Comparison of ENCODE assay signal across 1 cellular context in the genomic region with DNA sequence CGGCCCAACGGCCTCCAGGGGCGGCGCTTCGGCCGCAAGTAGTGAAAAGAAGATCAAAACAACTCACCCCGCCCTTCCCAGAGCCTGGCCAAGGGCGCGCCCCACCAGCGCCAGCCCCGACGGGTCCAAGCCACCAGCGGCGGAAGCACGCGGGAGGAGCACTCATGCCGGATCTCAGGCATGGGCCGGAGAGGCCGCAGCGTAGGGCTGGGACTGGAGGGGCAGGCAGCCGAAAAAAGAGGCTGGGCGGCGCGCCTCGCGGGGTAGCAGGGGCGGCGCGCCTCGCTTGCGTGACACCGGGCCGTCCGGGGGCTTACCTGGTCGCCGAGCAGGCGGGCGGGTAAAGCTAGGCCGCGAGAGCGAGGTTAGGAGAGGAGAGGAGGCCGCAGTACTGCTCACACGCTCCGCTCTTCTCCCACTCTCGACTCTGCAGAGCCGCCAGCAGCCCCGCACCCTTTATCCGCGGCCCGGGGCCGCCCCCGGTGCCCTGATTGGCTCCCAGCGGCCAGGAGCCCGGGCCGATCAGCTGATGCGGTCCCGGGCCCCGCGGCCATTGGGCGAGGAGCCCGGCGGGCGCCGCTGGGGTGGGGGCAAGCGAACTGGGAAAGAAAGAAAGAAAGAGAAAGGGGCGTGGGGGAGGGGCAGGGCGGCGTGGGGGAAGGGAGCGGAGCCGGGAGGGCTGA.
TF ChIP-seq lines count a peak whose summit lies in the region.

TSS of gene GLUL (minus strand) at position 429 of the 683 bp plus-strand sequence. CDS start 3,053 bp downstream, outside the sequence.

TF ChIP-seq in HepG2, 621 proteins besides CTCF, POLR2A, EP300 and RAD21 (continued from another document and continues in another):
- 0 out of 2 replicates have a peak, but pooled peaks have one; percentile 27 for TF ChIP-seq ZNF570 (CRISPR knock-in tag; IDR thresholded peaks at IDR 0.05; ENCODE audit: borderline replicate concordance)
- TF ChIP-seq ZNF282 (IDR thresholded peaks at IDR 0.05; ENCODE audit: partially characterized antibody): no peak
- TF ChIP-seq RFX3 (CRISPR knock-in tag; IDR thresholded peaks at IDR 0.05): no peak
- TF ChIP-seq ARHGAP35 (CRISPR knock-in tag; IDR thresholded peaks at IDR 0.05; ENCODE audit: borderline replicate concordance): peak; percentile 79; the same call in 1 of the 2 replicates
- peak; percentile 67 for TF ChIP-seq NR0B2 (CRISPR knock-in tag; IDR thresholded peaks at IDR 0.05)
- TF ChIP-seq MED1 (CRISPR knock-in tag; IDR thresholded peaks at IDR 0.05): peak; percentile 75
- TF ChIP-seq, protein P1, sequence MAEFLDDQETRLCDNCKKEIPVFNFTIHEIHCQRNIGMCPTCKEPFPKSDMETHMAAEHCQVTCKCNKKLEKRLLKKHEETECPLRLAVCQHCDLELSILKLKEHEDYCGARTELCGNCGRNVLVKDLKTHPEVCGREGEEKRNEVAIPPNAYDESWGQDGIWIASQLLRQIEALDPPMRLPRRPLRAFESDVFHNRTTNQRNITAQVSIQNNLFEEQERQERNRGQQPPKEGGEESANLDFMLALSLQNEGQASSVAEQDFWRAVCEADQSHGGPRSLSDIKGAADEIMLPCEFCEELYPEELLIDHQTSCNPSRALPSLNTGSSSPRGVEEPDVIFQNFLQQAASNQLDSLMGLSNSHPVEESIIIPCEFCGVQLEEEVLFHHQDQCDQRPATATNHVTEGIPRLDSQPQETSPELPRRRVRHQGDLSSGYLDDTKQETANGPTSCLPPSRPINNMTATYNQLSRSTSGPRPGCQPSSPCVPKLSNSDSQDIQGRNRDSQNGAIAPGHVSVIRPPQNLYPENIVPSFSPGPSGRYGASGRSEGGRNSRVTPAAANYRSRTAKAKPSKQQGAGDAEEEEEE (CRISPR knock-in tag; IDR thresholded peaks at IDR 0.05; ENCODE audit: borderline replicate concordance): no peak
- TF ChIP-seq ZNF891 (CRISPR knock-in tag; IDR thresholded peaks at IDR 0.05): no peak
- TF ChIP-seq NFE2 (CRISPR knock-in tag; IDR thresholded peaks at IDR 0.05): no peak
- peak; percentile 51; the same call in 1 of the 2 replicates for TF ChIP-seq KAT8 (CRISPR knock-in tag; IDR thresholded peaks at IDR 0.05)
- TF ChIP-seq ZNF512B (CRISPR knock-in tag; IDR thresholded peaks at IDR 0.05; ENCODE audit: borderline replicate concordance): no peak; the same call in 1 of the 2 replicates
- TF ChIP-seq, protein P2, sequence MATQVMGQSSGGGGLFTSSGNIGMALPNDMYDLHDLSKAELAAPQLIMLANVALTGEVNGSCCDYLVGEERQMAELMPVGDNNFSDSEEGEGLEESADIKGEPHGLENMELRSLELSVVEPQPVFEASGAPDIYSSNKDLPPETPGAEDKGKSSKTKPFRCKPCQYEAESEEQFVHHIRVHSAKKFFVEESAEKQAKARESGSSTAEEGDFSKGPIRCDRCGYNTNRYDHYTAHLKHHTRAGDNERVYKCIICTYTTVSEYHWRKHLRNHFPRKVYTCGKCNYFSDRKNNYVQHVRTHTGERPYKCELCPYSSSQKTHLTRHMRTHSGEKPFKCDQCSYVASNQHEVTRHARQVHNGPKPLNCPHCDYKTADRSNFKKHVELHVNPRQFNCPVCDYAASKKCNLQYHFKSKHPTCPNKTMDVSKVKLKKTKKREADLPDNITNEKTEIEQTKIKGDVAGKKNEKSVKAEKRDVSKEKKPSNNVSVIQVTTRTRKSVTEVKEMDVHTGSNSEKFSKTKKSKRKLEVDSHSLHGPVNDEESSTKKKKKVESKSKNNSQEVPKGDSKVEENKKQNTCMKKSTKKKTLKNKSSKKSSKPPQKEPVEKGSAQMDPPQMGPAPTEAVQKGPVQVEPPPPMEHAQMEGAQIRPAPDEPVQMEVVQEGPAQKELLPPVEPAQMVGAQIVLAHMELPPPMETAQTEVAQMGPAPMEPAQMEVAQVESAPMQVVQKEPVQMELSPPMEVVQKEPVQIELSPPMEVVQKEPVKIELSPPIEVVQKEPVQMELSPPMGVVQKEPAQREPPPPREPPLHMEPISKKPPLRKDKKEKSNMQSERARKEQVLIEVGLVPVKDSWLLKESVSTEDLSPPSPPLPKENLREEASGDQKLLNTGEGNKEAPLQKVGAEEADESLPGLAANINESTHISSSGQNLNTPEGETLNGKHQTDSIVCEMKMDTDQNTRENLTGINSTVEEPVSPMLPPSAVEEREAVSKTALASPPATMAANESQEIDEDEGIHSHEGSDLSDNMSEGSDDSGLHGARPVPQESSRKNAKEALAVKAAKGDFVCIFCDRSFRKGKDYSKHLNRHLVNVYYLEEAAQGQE (IDR thresholded peaks at IDR 0.05; ENCODE audit: borderline replicate concordance in 1 of 2, low read depth in 1 of 2, low read length in 2 of 2): peak in 1 of 2 experiments; percentile 69; a peak in 1 of 4 replicates
- no peak; the same call in 1 of the 2 replicates for TF ChIP-seq ZNF317 (CRISPR knock-in tag; IDR thresholded peaks at IDR 0.05)
- no peak for TF ChIP-seq TCF7L2 (IDR thresholded peaks at IDR 0.05; ENCODE audit: low read depth, low read length)
- TF ChIP-seq NCOA5 (CRISPR knock-in tag; IDR thresholded peaks at IDR 0.05): no peak
- peak; percentile 94; the same call in 1 of the 2 replicates for TF ChIP-seq ZNF20 (CRISPR knock-in tag; IDR thresholded peaks at IDR 0.05)
- no peak; the same call in 1 of the 2 replicates for TF ChIP-seq ZBTB20 (CRISPR knock-in tag; IDR thresholded peaks at IDR 0.05; ENCODE audit: borderline replicate concordance, low read depth)
- TF ChIP-seq FOSL1 (CRISPR knock-in tag; IDR thresholded peaks at IDR 0.05; ENCODE audit: borderline replicate concordance): no peak
- TF ChIP-seq, protein P3, sequence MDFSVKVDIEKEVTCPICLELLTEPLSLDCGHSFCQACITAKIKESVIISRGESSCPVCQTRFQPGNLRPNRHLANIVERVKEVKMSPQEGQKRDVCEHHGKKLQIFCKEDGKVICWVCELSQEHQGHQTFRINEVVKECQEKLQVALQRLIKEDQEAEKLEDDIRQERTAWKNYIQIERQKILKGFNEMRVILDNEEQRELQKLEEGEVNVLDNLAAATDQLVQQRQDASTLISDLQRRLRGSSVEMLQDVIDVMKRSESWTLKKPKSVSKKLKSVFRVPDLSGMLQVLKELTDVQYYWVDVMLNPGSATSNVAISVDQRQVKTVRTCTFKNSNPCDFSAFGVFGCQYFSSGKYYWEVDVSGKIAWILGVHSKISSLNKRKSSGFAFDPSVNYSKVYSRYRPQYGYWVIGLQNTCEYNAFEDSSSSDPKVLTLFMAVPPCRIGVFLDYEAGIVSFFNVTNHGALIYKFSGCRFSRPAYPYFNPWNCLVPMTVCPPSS (IDR thresholded peaks at IDR 0.05): no peak
- TF ChIP-seq, protein P4, sequence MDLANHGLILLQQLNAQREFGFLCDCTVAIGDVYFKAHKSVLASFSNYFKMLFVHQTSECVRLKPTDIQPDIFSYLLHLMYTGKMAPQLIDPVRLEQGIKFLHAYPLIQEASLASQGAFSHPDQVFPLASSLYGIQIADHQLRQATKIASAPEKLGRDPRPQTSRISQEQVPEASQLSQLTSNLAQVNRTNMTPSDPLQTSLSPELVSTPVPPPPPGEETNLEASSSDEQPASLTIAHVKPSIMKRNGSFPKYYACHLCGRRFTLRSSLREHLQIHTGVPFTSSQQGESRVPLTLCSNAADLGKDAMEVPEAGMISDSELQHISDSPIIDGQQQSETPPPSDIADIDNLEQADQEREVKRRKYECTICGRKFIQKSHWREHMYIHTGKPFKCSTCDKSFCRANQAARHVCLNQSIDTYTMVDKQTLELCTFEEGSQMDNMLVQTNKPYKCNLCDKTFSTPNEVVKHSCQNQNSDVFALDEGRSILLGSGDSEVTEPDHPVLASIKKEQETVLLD (CRISPR knock-in tag; IDR thresholded peaks at IDR 0.05; ENCODE audit: low read depth): no peak
- no peak for TF ChIP-seq ZNF33A (CRISPR knock-in tag; IDR thresholded peaks at IDR 0.05; ENCODE audit: borderline replicate concordance)
- TF ChIP-seq KDM5B (CRISPR knock-in tag; IDR thresholded peaks at IDR 0.05; ENCODE audit: borderline replicate concordance): peak; percentile 92
- no peak for TF ChIP-seq ZNF18 (CRISPR knock-in tag; IDR thresholded peaks at IDR 0.05; ENCODE audit: insufficient replicate concordance)
- TF ChIP-seq, protein P5, sequence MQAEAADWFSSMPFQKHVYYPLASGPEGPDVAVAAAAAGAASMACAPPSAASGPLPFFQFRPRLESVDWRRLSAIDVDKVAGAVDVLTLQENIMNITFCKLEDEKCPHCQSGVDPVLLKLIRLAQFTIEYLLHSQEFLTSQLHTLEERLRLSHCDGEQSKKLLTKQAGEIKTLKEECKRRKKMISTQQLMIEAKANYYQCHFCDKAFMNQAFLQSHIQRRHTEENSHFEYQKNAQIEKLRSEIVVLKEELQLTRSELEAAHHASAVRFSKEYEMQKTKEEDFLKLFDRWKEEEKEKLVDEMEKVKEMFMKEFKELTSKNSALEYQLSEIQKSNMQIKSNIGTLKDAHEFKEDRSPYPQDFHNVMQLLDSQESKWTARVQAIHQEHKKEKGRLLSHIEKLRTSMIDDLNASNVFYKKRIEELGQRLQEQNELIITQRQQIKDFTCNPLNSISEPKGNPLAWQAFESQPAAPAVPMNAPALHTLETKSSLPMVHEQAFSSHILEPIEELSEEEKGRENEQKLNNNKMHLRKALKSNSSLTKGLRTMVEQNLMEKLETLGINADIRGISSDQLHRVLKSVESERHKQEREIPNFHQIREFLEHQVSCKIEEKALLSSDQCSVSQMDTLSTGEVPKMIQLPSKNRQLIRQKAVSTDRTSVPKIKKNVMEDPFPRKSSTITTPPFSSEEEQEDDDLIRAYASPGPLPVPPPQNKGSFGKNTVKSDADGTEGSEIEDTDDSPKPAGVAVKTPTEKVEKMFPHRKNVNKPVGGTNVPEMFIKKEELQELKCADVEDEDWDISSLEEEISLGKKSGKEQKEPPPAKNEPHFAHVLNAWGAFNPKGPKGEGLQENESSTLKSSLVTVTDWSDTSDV (CRISPR knock-in tag; IDR thresholded peaks at IDR 0.05): no peak
- no peak for TF ChIP-seq ZNF746 (CRISPR knock-in tag; IDR thresholded peaks at IDR 0.05)
- 0 out of 2 replicates have a peak, but pooled peaks have one; percentile 63 for TF ChIP-seq ZNF841 (CRISPR knock-in tag; IDR thresholded peaks at IDR 0.05; ENCODE audit: borderline replicate concordance)
- peak; percentile 65; the same call in 1 of the 2 replicates for TF ChIP-seq HNRNPL (IDR thresholded peaks at IDR 0.05; ENCODE audit: low read depth, low read length)
- no peak for TF ChIP-seq HNRNPH1 (optimal IDR thresholded peaks at IDR 0.05; ENCODE audit: low read depth, low read length)
- peak; percentile 50; the same call in 1 of the 2 replicates for TF ChIP-seq CREB1 (IDR thresholded peaks at IDR 0.05)
- no peak for TF ChIP-seq CREB1 (CRISPR knock-in tag; IDR thresholded peaks at IDR 0.05)
- TF ChIP-seq, protein P6, sequence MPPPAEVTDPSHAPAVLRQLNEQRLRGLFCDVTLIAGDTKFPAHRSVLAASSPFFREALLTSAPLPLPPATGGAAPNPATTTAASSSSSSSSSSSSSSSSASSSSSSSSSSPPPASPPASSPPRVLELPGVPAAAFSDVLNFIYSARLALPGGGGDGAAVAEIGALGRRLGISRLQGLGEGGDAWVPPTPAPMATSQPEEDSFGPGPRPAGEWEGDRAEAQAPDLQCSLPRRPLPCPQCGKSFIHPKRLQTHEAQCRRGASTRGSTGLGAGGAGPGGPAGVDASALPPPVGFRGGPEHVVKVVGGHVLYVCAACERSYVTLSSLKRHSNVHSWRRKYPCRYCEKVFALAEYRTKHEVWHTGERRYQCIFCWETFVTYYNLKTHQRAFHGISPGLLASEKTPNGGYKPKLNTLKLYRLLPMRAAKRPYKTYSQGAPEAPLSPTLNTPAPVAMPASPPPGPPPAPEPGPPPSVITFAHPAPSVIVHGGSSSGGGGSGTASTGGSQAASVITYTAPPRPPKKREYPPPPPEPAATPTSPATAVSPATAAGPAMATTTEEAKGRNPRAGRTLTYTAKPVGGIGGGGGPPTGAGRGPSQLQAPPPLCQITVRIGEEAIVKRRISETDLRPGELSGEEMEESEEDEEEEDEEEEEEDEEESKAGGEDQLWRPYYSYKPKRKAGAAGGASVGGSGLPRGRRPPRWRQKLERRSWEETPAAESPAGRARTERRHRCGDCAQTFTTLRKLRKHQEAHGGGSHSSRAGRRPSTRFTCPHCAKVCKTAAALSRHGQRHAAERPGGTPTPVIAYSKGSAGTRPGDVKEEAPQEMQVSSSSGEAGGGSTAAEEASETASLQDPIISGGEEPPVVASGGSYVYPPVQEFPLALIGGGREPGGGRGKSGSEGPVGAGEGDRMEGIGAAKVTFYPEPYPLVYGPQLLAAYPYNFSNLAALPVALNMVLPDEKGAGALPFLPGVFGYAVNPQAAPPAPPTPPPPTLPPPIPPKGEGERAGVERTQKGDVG (CRISPR knock-in tag; IDR thresholded peaks at IDR 0.05; ENCODE audit: borderline replicate concordance): no peak
- peak; percentile 82; the same call in 1 of the 2 replicates for TF ChIP-seq MTF1 (CRISPR knock-in tag; IDR thresholded peaks at IDR 0.05)
- TF ChIP-seq ZMAT3 (CRISPR knock-in tag; conservative IDR thresholded peaks at IDR 0.05): peak; percentile 46; the same call in 1 of the 2 replicates
- no peak for TF ChIP-seq MIER2 (CRISPR knock-in tag; IDR thresholded peaks at IDR 0.05)
